In genomic region chr15:73781038-73781925, GRCh38 we compare ENCODE assay signal across 12 cellular contexts. TPM values are rescaled to one million over a fixed set of nuclear protein-coding genes. Genes with fewer than 3 reads are reported as not detected.
DNase-seq lines count a peak whose midpoint lies in the region; ATAC-seq and TF ChIP-seq lines count a peak whose summit lies in the region.
"Had no signal": no experiment of that assay in that cellular context is flagged by ENCODE, and none has a peak within 500 bp of the region (broad histone marks: within the 10 kb centered on the region; RNA-seq: fewer than 3 reads in every experiment).

No MANE protein-coding gene starts in this region.

- H3K27me3 ChIP-seq in OCI-LY3 (ENCODE audit: low read depth, low read length): peaks cover 10% of the 10 kb centered on the region
- no peaks in the 10 kb centered on the region for H3K27me3 ChIP-seq in CD8-positive, alpha-beta T cell (ENCODE audit: insufficient read depth, low read length)

- H3K79me2 ChIP-seq in OCI-LY3 (ENCODE audit: low read length): no peaks in the 10 kb centered on the region

- no peak overlapping the region for H3K27ac Mint-ChIP-seq in activated naive CD4-positive, alpha-beta T cell treated with anti-CD3 and anti-CD28 coated beads for 36 hours
- H3K27ac Mint-ChIP-seq in endothelial cell (ENCODE audit: unreplicated experiment): no peak overlapping the region
- H3K27ac Mint-ChIP-seq in CD8-positive, alpha-beta T cell: no peak overlapping the region
- H3K27ac Mint-ChIP-seq in stimulated activated memory B cell treated with anti-CD40 and anti-IgM and Interleukin-4, amounts not matched to agents 10 μg/mL and 1 μg/mL and 100 μg/mL, for 72 hours: no peak overlapping the region

- H3K4me3 Mint-ChIP-seq in activated naive CD4-positive, alpha-beta T cell treated with anti-CD3 and anti-CD28 coated beads for 36 hours: no peak overlapping the region
- no peak overlapping the region for H3K4me3 Mint-ChIP-seq in endothelial cell (ENCODE audit: unreplicated experiment)
- no peak overlapping the region for H3K4me3 Mint-ChIP-seq in CD8-positive, alpha-beta T cell
- H3K4me3 Mint-ChIP-seq in stimulated activated memory B cell treated with anti-CD40 and anti-IgM and Interleukin-4, amounts not matched to agents 10 μg/mL and 1 μg/mL and 100 μg/mL, for 72 hours: no peak overlapping the region

- no peaks in the 10 kb centered on the region for H4K20me1 ChIP-seq in OCI-LY3 (ENCODE audit: insufficient read depth, low read length)

- DNase-seq in activated naive CD4-positive, alpha-beta T cell treated with anti-CD3 and anti-CD28 coated beads for 36 hours: peak; percentile 34
- no peak for DNase-seq in activated naive CD4-positive, alpha-beta T cell treated with Interleukin-2 at 50 U/mL for 16 hours
- DNase-seq in endothelial cell (ENCODE audit: low spot score) (peak; percentile 19), pons (ENCODE audit: low spot score) (no peak)
- DNase-seq in stimulated activated naive CD8-positive, alpha-beta T cell treated with anti-CD3 and anti-CD28 coated beads, Interleukin-15, Interleukin-2, amounts not matched to agents 100 U/mL and 50 U/mL, for 24 hours: peak; percentile 11
- DNase-seq in CD8-positive, alpha-beta T cell: no peak
- DNase-seq: activated effector memory CD4-positive, alpha-beta T cell treated with anti-CD3 and anti-CD28 coated beads, Interleukin-2, amount 50 U/mL, for 16 hours; DMS153; NCI-H524; stimulated activated CD4-positive, alpha-beta T cell treated with anti-CD3 and anti-CD28 coated beads, Interleukin-4, amount 100 ng/mL, for 24 hours had no signal

- no peak overlapping the region for H3K4me2 ChIP-seq in OCI-LY3 (ENCODE audit: low read length)

- H2AFZ ChIP-seq in OCI-LY3 (ENCODE audit: low read depth, low read length): no peak overlapping the region

- no peaks in the 10 kb centered on the region for H3K36me3 Mint-ChIP-seq in activated naive CD4-positive, alpha-beta T cell treated with anti-CD3 and anti-CD28 coated beads for 36 hours (ENCODE audit: low read depth)
- no peaks in the 10 kb centered on the region for H3K36me3 Mint-ChIP-seq in endothelial cell (ENCODE audit: low read depth, unreplicated experiment)
- no peaks in the 10 kb centered on the region for H3K36me3 Mint-ChIP-seq in CD8-positive, alpha-beta T cell
- no peaks in the 10 kb centered on the region for H3K36me3 Mint-ChIP-seq in stimulated activated memory B cell treated with anti-CD40 and anti-IgM and Interleukin-4, amounts not matched to agents 10 μg/mL and 1 μg/mL and 100 μg/mL, for 72 hours

- ATAC-seq in stimulated activated naive CD8-positive, alpha-beta T cell treated with anti-CD3 and anti-CD28 coated beads, Interleukin-15, Interleukin-2, amounts not matched to agents 100 U/mL and 50 U/mL, for 24 hours: peak; percentile 33
- ATAC-seq in CD8-positive, alpha-beta T cell: no peak
- no peak for ATAC-seq in stimulated activated memory B cell treated with anti-CD40 and anti-IgM and Interleukin-4, amounts not matched to agents 10 μg/mL and 1 μg/mL and 100 μg/mL, for 72 hours

- CTCF ChIA-PET in activated naive CD4-positive, alpha-beta T cell treated with anti-CD3 and anti-CD28 coated beads for 36 hours (lab: Charles Lee): no interaction called here
- CTCF ChIA-PET in CD8-positive, alpha-beta T cell (lab: Charles Lee): interaction anchor here (1.2 kb wide), 1 partner anchor 14 kb away, joined by 4 read pairs; no protein-coding TSS in a partner anchor

- no peaks in the 10 kb centered on the region for H3K4me1 ChIP-seq in OCI-LY3 (ENCODE audit: low read length)
- H3K4me1 ChIP-seq in CD8-positive, alpha-beta T cell (ENCODE audit: insufficient read depth, low read length): no peaks in the 10 kb centered on the region

- POLR2A ChIA-PET in CD8-positive, alpha-beta T cell (lab: Charles Lee): no interaction called here

- no peaks in the 10 kb centered on the region for H3K4me1 Mint-ChIP-seq in activated naive CD4-positive, alpha-beta T cell treated with anti-CD3 and anti-CD28 coated beads for 36 hours (ENCODE audit: low read depth)
- peaks cover 5% of the 10 kb centered on the region for H3K4me1 Mint-ChIP-seq in endothelial cell (ENCODE audit: unreplicated experiment)
- no peaks in the 10 kb centered on the region for H3K4me1 Mint-ChIP-seq in CD8-positive, alpha-beta T cell (ENCODE audit: low read depth)
- no peaks in the 10 kb centered on the region for H3K4me1 Mint-ChIP-seq in stimulated activated memory B cell treated with anti-CD40 and anti-IgM and Interleukin-4, amounts not matched to agents 10 μg/mL and 1 μg/mL and 100 μg/mL, for 72 hours

- no peaks in the 10 kb centered on the region for H3K9me3 ChIP-seq in OCI-LY3 (ENCODE audit: insufficient read depth, low read length)
- no peaks in the 10 kb centered on the region for H3K9me3 ChIP-seq in CD8-positive, alpha-beta T cell (ENCODE audit: low read length)

- no peaks in the 10 kb centered on the region for H3K27me3 Mint-ChIP-seq in activated naive CD4-positive, alpha-beta T cell treated with anti-CD3 and anti-CD28 coated beads for 36 hours (ENCODE audit: low read depth)
- peaks cover 1% of the 10 kb centered on the region for H3K27me3 Mint-ChIP-seq in endothelial cell (ENCODE audit: unreplicated experiment)
- no peaks in the 10 kb centered on the region for H3K27me3 Mint-ChIP-seq in CD8-positive, alpha-beta T cell (ENCODE audit: low read depth)
- no peaks in the 10 kb centered on the region for H3K27me3 Mint-ChIP-seq in stimulated activated memory B cell treated with anti-CD40 and anti-IgM and Interleukin-4, amounts not matched to agents 10 μg/mL and 1 μg/mL and 100 μg/mL, for 72 hours

- intact Hi-C loops in activated naive CD4-positive, alpha-beta T cell treated with anti-CD3 and anti-CD28 coated beads for 36 hours (cut with micrococcal nuclease): loop anchor here (2.0 kb wide), 1 partner anchor 76 kb away; no protein-coding TSS in a partner anchor
- intact Hi-C loops in CD8-positive, alpha-beta T cell (cut with DNase I, micrococcal nuclease): no loop called here

- H3K36me3 ChIP-seq in OCI-LY3 (replicated peaks; ENCODE audit: low read depth, low read length): no peaks in the 10 kb centered on the region
- H3K36me3 ChIP-seq in CD8-positive, alpha-beta T cell (ENCODE audit: insufficient read depth, low read length): no peaks in the 10 kb centered on the region

- TF ChIP-seq CTCF in OCI-LY3 (IDR thresholded peaks at IDR 0.05; ENCODE audit: low read depth, low read length) (peak; percentile 47), endothelial cell (IDR thresholded peaks at IDR 0.05; ENCODE audit: unreplicated experiment) (peak; percentile 15)
- TF ChIP-seq CTCF in CD8-positive, alpha-beta T cell (IDR thresholded peaks at IDR 0.05): no peak

- no peaks in the 10 kb centered on the region for H3K9me3 Mint-ChIP-seq in activated naive CD4-positive, alpha-beta T cell treated with anti-CD3 and anti-CD28 coated beads for 36 hours
- no peaks in the 10 kb centered on the region for H3K9me3 Mint-ChIP-seq in endothelial cell (ENCODE audit: unreplicated experiment)
- no peaks in the 10 kb centered on the region for H3K9me3 Mint-ChIP-seq in CD8-positive, alpha-beta T cell
- no peaks in the 10 kb centered on the region for H3K9me3 Mint-ChIP-seq in stimulated activated memory B cell treated with anti-CD40 and anti-IgM and Interleukin-4, amounts not matched to agents 10 μg/mL and 1 μg/mL and 100 μg/mL, for 72 hours

- H3K9ac ChIP-seq in OCI-LY3 (ENCODE audit: low read length): no peak overlapping the region

- no peak overlapping the region for H3K4me3 ChIP-seq in OCI-LY3 (ENCODE audit: low read length)
- H3K4me3 ChIP-seq in CD8-positive, alpha-beta T cell (ENCODE audit: low read depth, low read length): no peak overlapping the region

- no peak overlapping the region for H3K27ac ChIP-seq in OCI-LY3 (ENCODE audit: low read length)
- H3K27ac ChIP-seq in CD8-positive, alpha-beta T cell (ENCODE audit: low read depth, low read length): no peak overlapping the region

RNA-seq across cellular contexts. Expression of gene INSYN1, which starts 28.1 kb away (rescaled TPM):
- not detected for total RNA-seq in activated naive CD4-positive, alpha-beta T cell treated with anti-CD3 and anti-CD28 coated beads for 36 hours
- total RNA-seq in endothelial cell (ENCODE audit: unreplicated experiment): 4.8 TPM
- not detected for total RNA-seq in CD8-positive, alpha-beta T cell

Comparison
In these comparisons a context has a peak if more than half of its experiments do, and no peak if none do; other contexts are left out.
1. DNase-seq: peak in activated naive CD4-positive, alpha-beta T cell treated with anti-CD3 and anti-CD28 coated beads for 36 hours (single experiment), endothelial cell (single experiment) and stimulated activated naive CD8-positive, alpha-beta T cell treated with anti-CD3 and anti-CD28 coated beads, Interleukin-15, Interleukin-2, amounts not matched to agents 100 U/mL and 50 U/mL, for 24 hours (single experiment); none in activated naive CD4-positive, alpha-beta T cell treated with Interleukin-2 at 50 U/mL for 16 hours (single experiment), CD8-positive, alpha-beta T cell (0 of 7) and pons (single experiment).